In genomic region chr22:45268958-45269844, GRCh38 we compare ENCODE assay signal across 8 cellular contexts. TPM values are rescaled to one million over a fixed set of nuclear protein-coding genes. Genes with fewer than 3 reads are reported as not detected.
A peak's percentile ranks its signal among the peaks of the same experiment; 100 is the strongest.
DNase-seq lines count a peak whose midpoint lies in the region; ATAC-seq lines count a peak whose summit lies in the region.

No MANE protein-coding gene starts in this region.

- H3K36me3 Mint-ChIP-seq in effector memory CD8-positive, alpha-beta T cell (ENCODE audit: insufficient read depth), result peaks cover 6% of the 10 kb centered on the region
- H3K36me3 Mint-ChIP-seq in memory B cell, result no peaks in the 10 kb centered on the region

- H3K4me1 Mint-ChIP-seq in effector memory CD8-positive, alpha-beta T cell (ENCODE audit: low read depth in 2 of 2), result peaks cover 8 to 13% of the 10 kb centered on the region in 2 donors
- peaks cover 10% of the 10 kb centered on the region for H3K4me1 Mint-ChIP-seq in memory B cell

- H3K27ac Mint-ChIP-seq in effector memory CD8-positive, alpha-beta T cell, result peak overlapping the region; percentile 41 to 76
- H3K27ac Mint-ChIP-seq in memory B cell, result peak overlapping the region; percentile 20

- peak; percentile 84 for ATAC-seq in HG02759 (IDR thresholded peaks at IDR 0.05; ENCODE audit: unreplicated experiment)
- ATAC-seq in effector memory CD8-positive, alpha-beta T cell (replicated peaks), result peak; percentile 97
- ATAC-seq in memory B cell (ENCODE audit: low read depth), result peak; percentile 98
- ATAC-seq in GM21390 (IDR thresholded peaks at IDR 0.05; ENCODE audit: unreplicated experiment), result no peak

- peaks cover 20 to 33% of the 10 kb centered on the region in 2 donors for H3K27me3 Mint-ChIP-seq in effector memory CD8-positive, alpha-beta T cell
- peaks cover 8% of the 10 kb centered on the region for H3K27me3 Mint-ChIP-seq in memory B cell

- H3K4me3 Mint-ChIP-seq in effector memory CD8-positive, alpha-beta T cell, result peak overlapping the region; percentile 77 to 89
- peak overlapping the region; percentile 83 for H3K4me3 Mint-ChIP-seq in memory B cell

- no peaks in the 10 kb centered on the region for H3K9me3 Mint-ChIP-seq in effector memory CD8-positive, alpha-beta T cell
- H3K9me3 Mint-ChIP-seq in memory B cell, result no peaks in the 10 kb centered on the region

- DNase-seq in Daoy (ENCODE audit: low read depth), result peak; percentile 80
- peak; percentile 45 for DNase-seq in NCI-H774 (lab: John Stamatoyannopoulos, UW)
- DNase-seq in activated CD8-positive, alpha-beta memory T cell treated with anti-CD3 and anti-CD28 coated beads for 4 hours (ENCODE audit: low read depth in 2 of 2), result peak; percentile 67 to 71
- DNase-seq in effector memory CD8-positive, alpha-beta T cell, result peak; percentile 89 to 95 (median 93)
- DNase-seq in memory B cell (ENCODE audit: low spot score in 2 of 2), result peak; percentile 96 to 99
- DNase-seq in stimulated activated CD4-positive, alpha-beta T cell treated with anti-CD3 and anti-CD28 coated beads, TNF-alpha, amount 100 ng/mL, for 48 hours (ENCODE audit: low read depth in 3 of 3), result peak; percentile 58 to 75 (median 70)

RNA-seq across cellular contexts. Expression of gene UPK3A, which starts 15.5 kb away (rescaled TPM):
- not detected in 2 replicates for total RNA-seq in Daoy (2014; rRNA removed; shearing (Covaris generic))

RNA-seq across cellular contexts. Expression of gene KIAA0930, which starts 28.5 kb away (rescaled TPM):
- 88.2 and 89.0 TPM in 2 replicates for total RNA-seq in Daoy (2014; rRNA removed; shearing (Covaris generic))

RNA-seq across cellular contexts. Expression of gene FAM118A, which starts 40.5 kb away (rescaled TPM):
- 8.8 and 10.1 TPM in 2 replicates for total RNA-seq in Daoy (2014; rRNA removed; shearing (Covaris generic))

Comparison
In these comparisons a context has a peak if more than half of its experiments do, and no peak if none do; other contexts are left out.
1. DNase-seq: peak in every context shown above with its lines; median percentile 98 in memory B cell; 93 in effector memory CD8-positive, alpha-beta T cell; 80 in Daoy; 70 in stimulated activated CD4-positive, alpha-beta T cell treated with anti-CD3 and anti-CD28 coated beads, TNF-alpha, amount 100 ng/mL, for 48 hours; 69 in activated CD8-positive, alpha-beta memory T cell treated with anti-CD3 and anti-CD28 coated beads for 4 hours; 45 in NCI-H774.